In genomic region chr5:191036-191948, GRCh38 we compare ENCODE assay signal across 9 cellular contexts. TPM values are rescaled to one million over a fixed set of nuclear protein-coding genes. Genes with fewer than 3 reads are reported as not detected.
DNase-seq lines count a peak whose midpoint lies in the region; ATAC-seq, FAIRE-seq and TF ChIP-seq lines count a peak whose summit lies in the region.
"Had no signal": no experiment of that assay in that cellular context is flagged by ENCODE, and none has a peak within 500 bp of the region (broad histone marks: within the 10 kb centered on the region; RNA-seq: fewer than 3 reads in every experiment).

LRRC14B (plus strand) TSS chr5:191495; CDS start chr5:191539, 44 bp downstream.

- H3K27me3 ChIP-seq in thymus (ENCODE audit: control insufficient read depth, insufficient read depth): no peaks in the 10 kb centered on the region

- no peak within 1 kb of the TSS for H3K9ac ChIP-seq in kidney (ENCODE audit: low read length in 2 of 2)

- H3K4me3 ChIP-seq in kidney (ENCODE audit: low read length in 2 of 2) (peak within 1 kb of the TSS in 1 of 2 donors; percentile 14), thymus (ENCODE audit: low read length) (peak within 1 kb of the TSS; percentile 50)

- ATAC-seq in GM21737 (IDR thresholded peaks at IDR 0.05; ENCODE audit: unreplicated experiment): no peak

- H3K27ac ChIP-seq in kidney (ENCODE audit: low read depth in 2 of 2, low read length in 2 of 2) (no peak within 1 kb of the TSS), thymus (ENCODE audit: low read depth) (peak within 1 kb of the TSS; percentile 66)

- H3K36me3 ChIP-seq in kidney (ENCODE audit: control insufficient read depth in 1 of 2, insufficient read depth in 2 of 2, low read length in 2 of 2) (no peaks in the 10 kb centered on the region), thymus (ENCODE audit: control insufficient read depth, insufficient read depth) (no peaks in the 10 kb centered on the region)

- no peak for FAIRE-seq in kidney (lab: Jason Lieb, UNC)

- intact Hi-C loops in kidney (cut with DNase I): no loop called here

- DNase-seq in stimulated activated CD4-positive, alpha-beta T cell treated with anti-CD3 and anti-CD28 coated beads, Interleukin-4, amount 100 ng/mL, for 1 hour: peak; percentile 30
- DNase-seq in stimulated activated CD4-positive, alpha-beta T cell treated with anti-CD3 and anti-CD28 coated beads, Interleukin-1b, Interleukin-23, amount 100 ng/mL, for 48 hours: no peak
- DNase-seq in NCI-H69 (lab: John Stamatoyannopoulos, UW): peak; percentile 31
- peak; percentile 80 for DNase-seq in kidney
- DNase-seq in NCI-H82 treated with DMSO at 0.1 percent for 48 hours (lab: John Stamatoyannopoulos, UW; ENCODE audit: unreplicated experiment): no peak
- DNase-seq in GM03348 (ENCODE audit: low spot score): no peak
- DNase-seq: activated B cell treated with CpG ODN at 0.5 μM for 24 hours had no signal

- no peaks in the 10 kb centered on the region for H3K9me3 ChIP-seq in kidney (ENCODE audit: control insufficient read depth in 1 of 2, low read length in 2 of 2)
- H3K9me3 ChIP-seq in thymus (ENCODE audit: control insufficient read depth): no peaks in the 10 kb centered on the region

- TF ChIP-seq CTCF in kidney (IDR thresholded peaks at IDR 0.05; ENCODE audit: borderline replicate concordance, extremely low read depth, insufficient read depth): no peak

- 25% methylated on average over 56 of the region's 56 CpGs for WGBS in thymus

- H3K4me1 ChIP-seq in kidney (ENCODE audit: control insufficient read depth in 1 of 2, insufficient read depth in 1 of 2, low read depth in 1 of 2, low read length in 2 of 2) (peaks cover 3 to 14% of the 10 kb centered on the region in 2 donors), thymus (ENCODE audit: control insufficient read depth, insufficient read depth, low read length) (peaks cover 13% of the 10 kb centered on the region)

RNA-seq across cellular contexts. Expression of gene LRRC14B, which starts in this region (rescaled TPM):
- total RNA-seq in kidney: not detected
- polyA plus RNA-seq in kidney (ENCODE audit: insufficient read depth, low read depth, low replicate concordance): not detected
- polyA plus RNA-seq in thymus: 0.02 TPM
- total RNA-seq: activated B cell treated with CpG ODN at 0.5 μM for 24 hours had no signal

Comparison
In these comparisons a context has a peak if more than half of its experiments do, and no peak if none do; other contexts are left out.
1. DNase-seq: peak in stimulated activated CD4-positive, alpha-beta T cell treated with anti-CD3 and anti-CD28 coated beads, Interleukin-4, amount 100 ng/mL, for 1 hour (single experiment) and NCI-H69 (single experiment); none in stimulated activated CD4-positive, alpha-beta T cell treated with anti-CD3 and anti-CD28 coated beads, Interleukin-1b, Interleukin-23, amount 100 ng/mL, for 48 hours (single experiment), NCI-H82 treated with DMSO at 0.1 percent for 48 hours (single experiment) and GM03348 (single experiment).
2. Peak in DNase-seq in kidney; RNA of the gene not detected or under 1 TPM.